In the genomic region with DNA sequence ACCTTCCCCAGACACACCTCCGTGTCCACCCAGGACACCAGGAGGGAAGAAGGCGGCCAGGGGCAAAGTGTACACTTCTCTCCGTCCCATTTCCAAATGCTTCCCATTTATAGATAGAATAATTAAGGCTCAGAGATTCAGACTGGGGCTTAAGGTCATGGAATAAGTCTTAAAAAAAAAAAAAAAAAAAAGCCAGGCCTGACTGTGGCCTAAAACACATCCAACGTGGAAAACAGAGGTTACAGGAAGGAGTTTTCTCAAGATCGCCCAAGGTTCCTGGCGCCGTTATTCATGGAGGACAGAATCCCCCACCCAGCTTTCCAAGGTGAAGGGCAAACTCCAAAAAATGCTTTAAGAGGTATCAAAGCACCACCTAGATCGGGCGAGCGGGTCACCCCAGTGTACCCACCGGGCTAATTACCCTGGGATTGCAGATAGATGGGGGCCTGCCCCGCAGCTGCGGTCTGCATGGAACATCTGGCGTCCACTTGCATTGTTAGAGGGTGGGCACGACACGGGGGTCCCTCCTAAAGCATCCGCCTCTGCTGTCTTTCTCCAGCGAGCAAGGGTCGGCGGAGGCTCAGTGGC, we compare ENCODE assay signal across 8 cellular contexts. TPM values are rescaled to one million over a fixed set of nuclear protein-coding genes. Genes with fewer than 3 reads are reported as not detected.
DNase-seq lines count a peak whose midpoint lies in the region; ATAC-seq and TF ChIP-seq lines count a peak whose summit lies in the region.

No MANE protein-coding gene starts in this region.

- peaks cover 0 to 28% of the 10 kb centered on the region in 2 donors for H3K36me3 ChIP-seq in left lung

- H3K4me3 Mint-ChIP-seq in activated CD4-positive, alpha-beta T cell treated with anti-CD3 and anti-CD28 coated beads, Interleukin-2, amount 10 ng/mL, durations not matched to agents 24 days and 14 days = peak overlapping the region; percentile 94

- H3K27ac Mint-ChIP-seq in activated CD4-positive, alpha-beta T cell treated with anti-CD3 and anti-CD28 coated beads, Interleukin-2, amount 10 ng/mL, durations not matched to agents 24 days and 14 days = peak overlapping the region; percentile 89

- WGBS in adipose tissue, 3 donors = 23 to 74% (median 32%) methylated on average over 20 of the region's 20 CpGs

- peaks cover 41% of the 10 kb centered on the region for H3K36me3 Mint-ChIP-seq in activated CD4-positive, alpha-beta T cell treated with anti-CD3 and anti-CD28 coated beads, Interleukin-2, amount 10 ng/mL, durations not matched to agents 24 days and 14 days (ENCODE audit: low read depth)

- no peaks in the 10 kb centered on the region for H3K9me3 Mint-ChIP-seq in activated CD4-positive, alpha-beta T cell treated with anti-CD3 and anti-CD28 coated beads, Interleukin-2, amount 10 ng/mL, durations not matched to agents 24 days and 14 days

- no peaks in the 10 kb centered on the region for H3K9me3 ChIP-seq in left lung

- H3K27ac ChIP-seq in adipose tissue (ENCODE audit: low read depth, low read length) (peak overlapping the region; percentile 99), left lung (peak overlapping the region; percentile 98 to 99), temporal lobe (ENCODE audit: low read depth, low read length) (peak overlapping the region; percentile 85)

- intact Hi-C loops in activated CD4-positive, alpha-beta T cell treated with anti-CD3 and anti-CD28 coated beads, Interleukin-2, amount 10 ng/mL, durations not matched to agents 24 days and 14 days (cut with micrococcal nuclease) = loop anchor here (10.0 kb wide), 1 partner anchor 684 kb away; a partner anchor contains a TSS
- intact Hi-C loops in left lung (cut with DNase I) = no loop called here

- no peak for TF ChIP-seq POLR2A in erythroblast (IDR thresholded peaks at IDR 0.05; ENCODE audit: low read length)

- peaks cover 46% of the 10 kb centered on the region for H3K4me1 Mint-ChIP-seq in activated CD4-positive, alpha-beta T cell treated with anti-CD3 and anti-CD28 coated beads, Interleukin-2, amount 10 ng/mL, durations not matched to agents 24 days and 14 days

- no peaks in the 10 kb centered on the region for H3K27me3 ChIP-seq in left lung

- peak overlapping the region; percentile 56 to 96 for H3K4me3 ChIP-seq in left lung

- ATAC-seq in left lung (no peak), HG03025 (IDR thresholded peaks at IDR 0.05; ENCODE audit: low FRiP score, unreplicated experiment) (no peak), GM19397 (IDR thresholded peaks at IDR 0.05; ENCODE audit: unreplicated experiment) (no peak)

- H3K27me3 Mint-ChIP-seq in activated CD4-positive, alpha-beta T cell treated with anti-CD3 and anti-CD28 coated beads, Interleukin-2, amount 10 ng/mL, durations not matched to agents 24 days and 14 days = no peaks in the 10 kb centered on the region

- DNase-seq in activated CD4-positive, alpha-beta T cell treated with anti-CD3 and anti-CD28 coated beads, Interleukin-2, amount 10 ng/mL, durations not matched to agents 24 days and 14 days = no peak
- DNase-seq in activated CD4-positive, alpha-beta T cell treated with anti-CD3 and anti-CD28 coated beads, Interleukin-2, amount 50 U/mL, for 4 hours = no peak
- no peak for DNase-seq in left lung
- DNase-seq in erythroblast (lab: John Stamatoyannopoulos, UW) = no peak

- no peak for TF ChIP-seq CTCF in left lung (IDR thresholded peaks at IDR 0.05)

- H3K4me1 ChIP-seq in left lung = peaks cover 41 to 73% of the 10 kb centered on the region in 2 donors

RNA-seq across cellular contexts. Expression of a gene that starts 36.1 kb away (rescaled TPM):
- total RNA-seq in activated CD4-positive, alpha-beta T cell treated with anti-CD3 and anti-CD28 coated beads, Interleukin-2, amount 10 ng/mL, durations not matched to agents 24 days and 14 days = 1.4 and 1.9 TPM in 2 replicates
- not detected for polyA plus RNA-seq in adipose tissue
- 1 to 10 TPM in 1 of 2 donors, under 1 TPM in 1; 0.89 to 1.8 TPM for total RNA-seq in left lung
- total RNA-seq in temporal lobe = 3.0 TPM

RNA-seq across cellular contexts. Expression of a gene that starts 45.6 kb away (rescaled TPM):
- 7.3 and 7.5 TPM in 2 replicates for total RNA-seq in activated CD4-positive, alpha-beta T cell treated with anti-CD3 and anti-CD28 coated beads, Interleukin-2, amount 10 ng/mL, durations not matched to agents 24 days and 14 days
- 1 to 10 TPM; 1.6 to 3.4 (median 2.0) TPM for polyA plus RNA-seq in adipose tissue
- total RNA-seq in left lung (10 to 100 TPM in 1 of 2 donors, 1 to 10 TPM in 1; 6.6 to 14.3 TPM), temporal lobe (14.0 TPM)
